8 cellular contexts compared by ENCODE assay signal in genomic region chr7:105013818-105014724, GRCh38. TPM values are rescaled to one million over a fixed set of nuclear protein-coding genes. Genes with fewer than 3 reads are reported as not detected.
A peak's percentile ranks its signal among the peaks of the same experiment; 100 is the strongest.
DNase-seq lines count a peak whose midpoint lies in the region; TF ChIP-seq lines count a peak whose summit lies in the region.

KMT2E (plus strand) TSS chr7:105014205; CDS start chr7:105040953, 26,748 bp downstream.

- H3K27ac ChIP-seq in CD8-positive, alpha-beta memory T cell (ENCODE audit: low read depth, low read length), result peak within 1 kb of the TSS; percentile 100
- peak within 1 kb of the TSS; percentile 98 for H3K27ac ChIP-seq in OCI-LY1 (ENCODE audit: low read depth, low read length, poor library complexity, severe bottlenecking)

- peaks cover 50% of the 10 kb centered on the region for H3K79me2 ChIP-seq in OCI-LY1 (ENCODE audit: insufficient read depth, low read length)

- peak within 1 kb of the TSS; percentile 100 for H3K27ac Mint-ChIP-seq in CD8-positive, alpha-beta memory T cell

- H3K4me3 ChIP-seq in CD8-positive, alpha-beta memory T cell (ENCODE audit: low read length), result peak within 1 kb of the TSS; percentile 100
- H3K4me3 ChIP-seq in OCI-LY1 (ENCODE audit: low read depth, low read length, poor library complexity, severe bottlenecking), result peak within 1 kb of the TSS; percentile 94
- peak within 1 kb of the TSS; percentile 96 for H3K4me3 ChIP-seq in epithelial cell of esophagus (ENCODE audit: low read length)

- no peak within 1 kb of the TSS for H2AFZ ChIP-seq in OCI-LY1 (ENCODE audit: low read length)

- TF ChIP-seq CTCF in GM20000 (IDR thresholded peaks at IDR 0.05; ENCODE audit: extremely low read depth, missing control alignments), result no peak
- no peak for TF ChIP-seq CTCF in OCI-LY1 (IDR thresholded peaks at IDR 0.05; ENCODE audit: low read length)
- no peak for TF ChIP-seq CTCF in epithelial cell of esophagus (IDR thresholded peaks at IDR 0.05; ENCODE audit: insufficient read depth, low read depth, low read length, missing control alignments)

- H4K20me1 ChIP-seq in OCI-LY1 (ENCODE audit: insufficient read depth, low read length), result peaks cover 3% of the 10 kb centered on the region; the same call in 1 of the 2 replicates

- CTCF ChIA-PET in CD8-positive, alpha-beta memory T cell (lab: Charles Lee), result interaction anchor here (0.7 to 14.8 kb wide), 9 partner anchors 15 to 78 kb away, joined by 3 to 204 read pairs (median 3); no protein-coding TSS in a partner anchor

- peaks cover 0 to 70% (median 4%) of the 10 kb centered on the region in 3 donors for H3K36me3 Mint-ChIP-seq in CD8-positive, alpha-beta memory T cell

- peaks cover 23% of the 10 kb centered on the region for H3K4me1 ChIP-seq in CD8-positive, alpha-beta memory T cell (ENCODE audit: insufficient read depth, low read length)
- H3K4me1 ChIP-seq in OCI-LY1 (ENCODE audit: insufficient read depth, low read length, severe bottlenecking), result peaks cover 52% of the 10 kb centered on the region

- peaks cover 0 to 17% (median 2%) of the 10 kb centered on the region in 5 donors for H3K9me3 Mint-ChIP-seq in CD8-positive, alpha-beta memory T cell

- peak within 1 kb of the TSS; percentile 86 for H3K4me2 ChIP-seq in OCI-LY1 (ENCODE audit: low read length)

- DNase-seq in CD8-positive, alpha-beta memory T cell, result peak; percentile 87 to 95 (median 93)
- DNase-seq in GM20000 (ENCODE audit: low spot score) (peak; percentile 84), HT1080 (ENCODE audit: low read depth) (peak; percentile 79), activated T-cell treated with anti-CD3 and anti-CD28 coated beads for 1 hour (ENCODE audit: low read depth) (peak; percentile 88), epithelial cell of esophagus (ENCODE audit: low read depth) (peak; percentile 87), mucosa of gallbladder (ENCODE audit: low spot score) (peak; percentile 92)
- peak; percentile 73 to 81 for DNase-seq in stimulated activated CD8-positive, alpha-beta memory T cell treated with anti-CD3 and anti-CD28 coated beads, Interleukin-4, amount 100 ng/mL, for 4 hours (ENCODE audit: low read depth in 2 of 2, low spot score in 1 of 2)

- no peaks in the 10 kb centered on the region for H3K9me2 ChIP-seq in OCI-LY1 (ENCODE audit: low read depth, low read length)

- H3K9me3 ChIP-seq in CD8-positive, alpha-beta memory T cell (ENCODE audit: low read length), result no peaks in the 10 kb centered on the region
- H3K9me3 ChIP-seq in OCI-LY1 (ENCODE audit: low read length), result no peaks in the 10 kb centered on the region

- peaks cover 0 to 14% of the 10 kb centered on the region in 2 donors for H3K27me3 Mint-ChIP-seq in CD8-positive, alpha-beta memory T cell

- no peaks in the 10 kb centered on the region for H3K27me3 ChIP-seq in CD8-positive, alpha-beta memory T cell (ENCODE audit: insufficient read depth, low read length, poor library complexity, severe bottlenecking)
- no peaks in the 10 kb centered on the region for H3K27me3 ChIP-seq in OCI-LY1 (ENCODE audit: insufficient read depth, low read length)

- peaks cover 36 to 45% (median 45%) of the 10 kb centered on the region in 3 donors for H3K4me1 Mint-ChIP-seq in CD8-positive, alpha-beta memory T cell

- H3K4me3 Mint-ChIP-seq in CD8-positive, alpha-beta memory T cell, result peak within 1 kb of the TSS; percentile 96 to 100 (median 98)

- POLR2A ChIA-PET in CD8-positive, alpha-beta memory T cell (lab: Charles Lee), result interaction anchor here (0.6 to 10.0 kb wide), 19 partner anchors 8 to 518 kb away, joined by 3 to 227 read pairs (median 4); partner anchors contain the start of gene RINT1

- peak within 1 kb of the TSS; percentile 97 for H3K9ac ChIP-seq in OCI-LY1 (ENCODE audit: low read length)

- H3F3A ChIP-seq in OCI-LY1 (ENCODE audit: insufficient read depth, low read length), result no peaks in the 10 kb centered on the region

- no peaks in the 10 kb centered on the region for H3K36me3 ChIP-seq in CD8-positive, alpha-beta memory T cell (ENCODE audit: insufficient read depth, low read length)
- H3K36me3 ChIP-seq in OCI-LY1 (ENCODE audit: insufficient read depth, low read length), result peaks cover 44% of the 10 kb centered on the region

RNA-seq across cellular contexts. Expression of gene KMT2E, which starts in this region (rescaled TPM):
- total RNA-seq in CD8-positive, alpha-beta memory T cell, result 10 to 100 TPM; 81.0 to 87.5 TPM
- polyA plus RNA-seq in CD8-positive, alpha-beta memory T cell, result 237 TPM
- total RNA-seq in HT1080 (2014; rRNA removed; shearing (Covaris generic)), result 16.6 and 23.3 TPM in 2 replicates
- 9.3 and 12.6 TPM in 2 replicates for polyA plus RNA-seq in HT1080 (2015; cell fraction: cytosol; rRNA removed)
- 23.5 and 24.2 TPM in 2 replicates for polyA plus RNA-seq in HT1080 (2015; cell fraction: nucleus; rRNA removed)
- total RNA-seq in mucosa of gallbladder, result 81.5 TPM

Comparison
In these comparisons a context has a peak if more than half of its experiments do, and no peak if none do; other contexts are left out.
1. Peak in every context shown above with its lines: DNase-seq, H3K4me3 ChIP-seq and H3K27ac ChIP-seq.